Comparison of ENCODE assay signal across 8 cellular contexts in genomic region chr6:20534295-20534897, GRCh38. TPM values are rescaled to one million over a fixed set of nuclear protein-coding genes. Genes with fewer than 3 reads are reported as not detected.
DNase-seq lines count a peak whose midpoint lies in the region; ATAC-seq and TF ChIP-seq lines count a peak whose summit lies in the region.

Gene CDKAL1, plus strand, starts transcription at chr6:20534457. Its CDS starts 11,894 bp downstream, at chr6:20546351.

- H3K4me1 ChIP-seq in IMR-90 (ENCODE audit: control insufficient read depth, insufficient read depth, low read length), result 0 out of 2 replicates have a peak, but pooled peaks cover 1% of the 10 kb centered on the region

- H2BK15ac ChIP-seq in IMR-90 (ENCODE audit: low read depth, low read length), result peak within 1 kb of the TSS; percentile 48; the same call in 1 of the 3 replicates

- peak within 1 kb of the TSS; percentile 97 for H3K9ac ChIP-seq in IMR-90 (ENCODE audit: low read depth, low read length)

- H2AK9ac ChIP-seq in IMR-90 (replicated peaks; ENCODE audit: low read depth, low read length, poor library complexity), result peak within 1 kb of the TSS; percentile 75

- H3K4me3 ChIP-seq in IMR-90 (ENCODE audit: insufficient read depth, low read depth, low read length) (peak within 1 kb of the TSS; percentile 73), epithelial cell of proximal tubule (ENCODE audit: low read depth, low read length) (peak within 1 kb of the TSS; percentile 61)

- no peaks in the 10 kb centered on the region for H4K20me1 ChIP-seq in IMR-90 (ENCODE audit: insufficient read depth, low read length)

- intact Hi-C loops in IMR-90 (cut with micrococcal nuclease), result no loop called here

- peak within 1 kb of the TSS; percentile 88 to 98 for H4K8ac ChIP-seq in IMR-90 (ENCODE audit: low read depth in 2 of 2, low read length in 2 of 2)

- no peak within 1 kb of the TSS for H2BK20ac ChIP-seq in IMR-90 (ENCODE audit: low read depth, low read length)

- CTCF ChIA-PET in IMR-90 (lab: Yijun Ruan, JAX), result interaction anchor here (1.2 kb wide), 1 partner anchor 16 kb away, joined by 3 read pairs; no protein-coding TSS in a partner anchor

- POLR2A ChIA-PET in IMR-90 (lab: Charles Lee; ENCODE audit: unreplicated experiment), result no interaction called here

- peak within 1 kb of the TSS; percentile 95 for H2AFZ ChIP-seq in IMR-90 (replicated peaks; ENCODE audit: low read length, poor library complexity)

- H3K36me3 ChIP-seq in IMR-90 (ENCODE audit: control insufficient read depth, insufficient read depth, low read length), result no peaks in the 10 kb centered on the region

- H2BK5ac ChIP-seq in IMR-90 (ENCODE audit: low read depth, low read length, poor library complexity, severe bottlenecking), result peak within 1 kb of the TSS; percentile 82

- peak within 1 kb of the TSS; percentile 97 for H4K5ac ChIP-seq in IMR-90 (ENCODE audit: low read depth, low read length)

- peak within 1 kb of the TSS; percentile 98 for H3K14ac ChIP-seq in IMR-90 (replicated peaks; ENCODE audit: low read depth, low read length)

- dilution Hi-C loops in IMR-90 (cut with HindIII; ENCODE audit: low sequenced_read_pairs, unreplicated experiment), result no loop called here

- H3K9me1 ChIP-seq in IMR-90 (ENCODE audit: insufficient read depth, low read length), result no peaks in the 10 kb centered on the region

- BruUV-seq in IMR-90 (replicated peaks; lab: Mats Ljungman, UMichigan), result no TSS peak

- peak; percentile 80 for TF ChIP-seq POLR2A in IMR-90 (IDR thresholded peaks at IDR 0.05; ENCODE audit: low read depth, low read length)

- H3K27me3 ChIP-seq in IMR-90 (ENCODE audit: control insufficient read depth, insufficient read depth, low read length), result no peaks in the 10 kb centered on the region

- H3K4ac ChIP-seq in IMR-90 (ENCODE audit: low read depth, low read length), result peak within 1 kb of the TSS; percentile 93

- H3K23ac ChIP-seq in IMR-90 (ENCODE audit: low read depth, low read length), result peak within 1 kb of the TSS; percentile 86

- DNase-seq in DMS 273 (lab: John Stamatoyannopoulos, UW; ENCODE audit: unreplicated experiment), result peak; percentile 95
- peak; percentile 93 for DNase-seq in IMR-90
- DNase-seq in OCI-M1 (lab: John Stamatoyannopoulos, UW), result peak; percentile 98
- peak; percentile 88 for DNase-seq in activated T-cell treated with anti-CD3 and anti-CD28 coated beads for 24 hours (ENCODE audit: low read depth)
- DNase-seq in epithelial cell of proximal tubule (ENCODE audit: low read depth), result no peak
- DNase-seq in mucosa of gallbladder (ENCODE audit: low spot score), result peak; percentile 95
- DNase-seq in stimulated activated CD8-positive, alpha-beta memory T cell treated with anti-CD3 and anti-CD28 coated beads, Interleukin-4, amount 100 ng/mL, for 4 hours (ENCODE audit: low read depth in 2 of 2, low spot score in 1 of 2), result peak; percentile 75 to 85

- in situ Hi-C loops in IMR-90 (cut with MboI; ENCODE audit: low sequenced_read_pairs), result loop anchor here (5.0 kb wide), 1 partner anchor 242 kb away; no protein-coding TSS in a partner anchor

- peak within 1 kb of the TSS; percentile 100 for H3K4me2 ChIP-seq in IMR-90 (ENCODE audit: low read depth, low read length)

- H4K91ac ChIP-seq in IMR-90 (ENCODE audit: insufficient read depth, low read depth, low read length), result peak within 1 kb of the TSS; percentile 88

- peak within 1 kb of the TSS; percentile 96 for H3K56ac ChIP-seq in IMR-90 (ENCODE audit: extremely low read depth, insufficient read depth, low read length)

- H2AK5ac ChIP-seq in IMR-90 (ENCODE audit: low read depth, low read length), result no peak within 1 kb of the TSS

- no peak for TF ChIP-seq RAD21 in IMR-90 (IDR thresholded peaks at IDR 0.05; ENCODE audit: low read length)

- 0% methylated on average over 11 of the region's 21 CpGs; no CpG with 5 or more reads in 1 of the 2 experiments for WGBS in IMR-90 (ENCODE audit: extremely low coverage in 2 of 2, insufficient read length in 1 of 2), 2 experiments

- peaks cover 7 to 17% of the 10 kb centered on the region in 2 experiments; a peak in 3 of 4 replicates for H3K79me1 ChIP-seq in IMR-90 (ENCODE audit: low read depth in 1 of 2, low read length in 2 of 2)

- peak; percentile 78 for ATAC-seq in GM21528 (IDR thresholded peaks at IDR 0.05; ENCODE audit: low FRiP score, unreplicated experiment)
- ATAC-seq in IMR-90 (ENCODE audit: low read depth), result peak; percentile 95

- H3K18ac ChIP-seq in IMR-90 (ENCODE audit: low read depth, low read length), result peak within 1 kb of the TSS; percentile 40; the same call in 1 of the 2 replicates

- H2BK120ac ChIP-seq in IMR-90 (ENCODE audit: low read depth, low read length), result peak within 1 kb of the TSS; percentile 77

- no peaks in the 10 kb centered on the region for H3K9me3 ChIP-seq in IMR-90 (ENCODE audit: control insufficient read depth, insufficient read depth, low read length)

- H3K27ac ChIP-seq in IMR-90 (ENCODE audit: insufficient read depth, low read length), result peak within 1 kb of the TSS; percentile 92

- TF ChIP-seq CTCF in IMR-90 (conservative IDR thresholded peaks at IDR 0.05; ENCODE audit: low read depth, low read length) (no peak), epithelial cell of proximal tubule (conservative IDR thresholded peaks at IDR 0.05; ENCODE audit: low read depth, low read length) (no peak)

TF ChIP-seq in IMR-90, 13 proteins besides CTCF, POLR2A, EP300 and RAD21:
- no peak for TF ChIP-seq USF2 (IDR thresholded peaks at IDR 0.05; ENCODE audit: low read depth, low read length)
- TF ChIP-seq MAFK (IDR thresholded peaks at IDR 0.05; ENCODE audit: low read depth, low read length), result no peak; the same call in 1 of the 2 replicates
- TF ChIP-seq RCOR1 (IDR thresholded peaks at IDR 0.05; ENCODE audit: insufficient replicate concordance, low read length), result no peak
- TF ChIP-seq FOS (IDR thresholded peaks at IDR 0.05; ENCODE audit: low read depth, low read length), result no peak
- no peak for TF ChIP-seq MAZ (IDR thresholded peaks at IDR 0.05; ENCODE audit: borderline replicate concordance, low read depth, low read length)
- peak; percentile 33; the same call in 1 of the 2 replicates for TF ChIP-seq CEBPB (IDR thresholded peaks at IDR 0.05; ENCODE audit: low read depth, low read length)
- TF ChIP-seq MXI1 (IDR thresholded peaks at IDR 0.05; ENCODE audit: borderline replicate concordance, low read depth, low read length), result no peak

RNA-seq across cellular contexts. Expression of gene CDKAL1, which starts in this region (rescaled TPM):
- total RNA-seq in IMR-90 (2012; rRNA removed) (13.1 and 17.5 TPM in 2 replicates), epithelial cell of proximal tubule (12.2 and 18.2 TPM in 2 replicates), mucosa of gallbladder (13.1 TPM)
- 3.1 and 3.7 TPM in 2 replicates for polyA plus RNA-seq in IMR-90 (2012; rRNA removed)
- 0.79 and 1.1 TPM in 2 replicates for polyA plus RNA-seq in IMR-90 (2012; cell fraction: cytosol; rRNA removed)
- polyA plus RNA-seq in IMR-90 (2012; cell fraction: nucleus; rRNA removed; ENCODE audit: low replicate concordance), result 0.50 and 4.1 TPM in 2 replicates
